1 cellular context compared by ENCODE assay signal in genomic region chr9:35814106-35814840, GRCh38.
TF ChIP-seq lines count a peak whose summit lies in the region.

No MANE protein-coding gene starts in this region.

TF ChIP-seq in K562, 482 proteins besides CTCF, POLR2A, EP300 and RAD21 (continued from another document and continues in another):
- TF ChIP-seq ATF4 (CRISPR knock-in tag; IDR thresholded peaks at IDR 0.05) (peak; percentile 57; the same call in 1 of the 2 replicates), ZNF184 (CRISPR knock-in tag; IDR thresholded peaks at IDR 0.05) (no peak), TAF9B (IDR thresholded peaks at IDR 0.05; ENCODE audit: partially characterized antibody) (peak; percentile 30), NFATC3 (IDR thresholded peaks at IDR 0.05) (no peak), POLR2G (IDR thresholded peaks at IDR 0.05; ENCODE audit: low read depth, low read length) (no peak), ZNF175 (CRISPR knock-in tag; IDR thresholded peaks at IDR 0.05; ENCODE audit: low read depth) (no peak), ZSCAN29 (IDR thresholded peaks at IDR 0.05) (no peak), TAF1 (IDR thresholded peaks at IDR 0.05; ENCODE audit: control insufficient read depth, extremely low read depth, insufficient read depth, low read length, severe bottlenecking) (no peak), CBFB (CRISPR knock-in tag; IDR thresholded peaks at IDR 0.05) (no peak), HLTF (IDR thresholded peaks at IDR 0.05) (no peak), ATF6 (CRISPR knock-in tag; IDR thresholded peaks at IDR 0.05) (no peak), SREBF1 (IDR thresholded peaks at IDR 0.05; ENCODE audit: borderline replicate concordance, low read depth, low read length) (no peak), HOMEZ (CRISPR knock-in tag; IDR thresholded peaks at IDR 0.05) (no peak), VEZF1 (CRISPR knock-in tag; IDR thresholded peaks at IDR 0.05) (no peak), MTA3 (IDR thresholded peaks at IDR 0.05; ENCODE audit: borderline replicate concordance) (no peak), THAP12 (CRISPR knock-in tag; IDR thresholded peaks at IDR 0.05) (no peak), RBM39 (optimal IDR thresholded peaks at IDR 0.05; ENCODE audit: low read depth, low read length) (no peak), GABPA (tag; conservative IDR thresholded peaks at IDR 0.05; ENCODE audit: low read depth) (0 out of 2 replicates have a peak, but pooled peaks have one; percentile 5), ASH1L (IDR thresholded peaks at IDR 0.05; ENCODE audit: borderline replicate concordance, low read depth, partially characterized antibody) (no peak), CXXC5 (CRISPR knock-in tag; IDR thresholded peaks at IDR 0.05) (no peak), ZNF311 (CRISPR knock-in tag; IDR thresholded peaks at IDR 0.05) (no peak), SMC3 (conservative IDR thresholded peaks at IDR 0.05; ENCODE audit: insufficient read depth, low read depth, low read length) (no peak), ZNF146 (CRISPR knock-in tag; IDR thresholded peaks at IDR 0.05; ENCODE audit: unreplicated experiment) (no peak), ZBTB34 (CRISPR knock-in tag; IDR thresholded peaks at IDR 0.05) (no peak), EHMT2 (IDR thresholded peaks at IDR 0.05) (no peak), SIN3A (IDR thresholded peaks at IDR 0.05; ENCODE audit: borderline replicate concordance in 2 of 2, control insufficient read depth in 1 of 2, low read depth in 2 of 2, low read length in 2 of 2) (peak in 1 of 2 experiments; percentile 15; a peak in 1 of 4 replicates), SREBF2 (CRISPR knock-in tag; IDR thresholded peaks at IDR 0.05) (no peak), ZBTB9 (CRISPR knock-in tag; IDR thresholded peaks at IDR 0.05) (0 out of 2 replicates have a peak, but pooled peaks have one; percentile 36), ZBTB33 (CRISPR knock-in tag; IDR thresholded peaks at IDR 0.05) (peak; percentile 44; the same call in 1 of the 2 replicates), CTCFL (IDR thresholded peaks at IDR 0.05; ENCODE audit: borderline replicate concordance, insufficient read depth, low read depth, low read length, poor library complexity, severe bottlenecking) (peak; percentile 41), FOXP4 (CRISPR knock-in tag; IDR thresholded peaks at IDR 0.05; ENCODE audit: borderline replicate concordance) (no peak), TGIF2 (CRISPR knock-in tag; IDR thresholded peaks at IDR 0.05) (no peak), BRF2 (IDR thresholded peaks at IDR 0.05; ENCODE audit: borderline replicate concordance, insufficient read depth, insufficient read length) (no peak), NCOA6 (IDR thresholded peaks at IDR 0.05) (no peak), MXD1 (CRISPR knock-in tag; IDR thresholded peaks at IDR 0.05; ENCODE audit: borderline replicate concordance, poor library complexity, severe bottlenecking) (no peak), TFAP4 (CRISPR knock-in tag; IDR thresholded peaks at IDR 0.05; ENCODE audit: borderline replicate concordance) (peak; percentile 92)
